ENCODE assay signal across 16 cellular contexts in the genomic region with DNA sequence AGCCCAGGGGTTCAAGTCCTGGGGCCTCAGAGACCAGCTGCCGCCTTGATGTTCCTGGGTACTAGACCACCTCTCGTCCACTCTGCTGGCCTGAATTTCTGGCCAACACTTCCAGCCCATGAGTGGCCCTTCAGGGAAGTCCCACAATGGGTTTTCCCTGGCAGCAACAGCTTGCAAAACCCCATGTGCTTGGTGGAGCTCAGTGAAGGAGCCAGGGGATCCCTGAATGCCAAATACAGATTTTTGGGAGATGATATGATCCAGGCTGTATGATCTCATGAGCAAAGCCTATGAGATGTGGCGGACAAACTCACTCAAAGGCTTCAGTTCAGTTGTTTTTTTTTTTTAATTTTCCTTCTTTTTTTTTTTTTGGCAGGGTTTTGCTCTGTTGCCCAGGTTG.
"Had no signal": no experiment of that assay in that cellular context is flagged by ENCODE, and none has a peak within 500 bp of the region (broad histone marks: within the 10 kb centered on the region; RNA-seq: fewer than 3 reads in every experiment).

No MANE protein-coding gene starts in this region.

- H3K27ac ChIP-seq: gastroesophageal sphincter, lower lobe of right lung, stomach had no signal

- H3K4me3 ChIP-seq: ascending aorta, gastroesophageal sphincter, lower lobe of right lung, pancreas, stomach, thoracic aorta had no signal

- ATAC-seq: effector memory CD8-positive, alpha-beta T cell; gastroesophageal sphincter; left cardiac atrium; pancreas; sciatic nerve had no signal

- H3K9me3 ChIP-seq: ascending aorta, gastroesophageal sphincter, lower lobe of right lung, pancreas, stomach, thoracic aorta had no signal

- DNase-seq: activated CD4-positive, alpha-beta T cell treated with anti-CD3 and anti-CD28 coated beads, Interleukin-2, amount 50 U/mL, for 48 hours; activated CD4-positive, CD25-positive, alpha-beta regulatory T cell treated with anti-CD3 and anti-CD28 coated beads, Interleukin-2, amount 50 U/mL, for 72 hours; activated gamma-delta T cell; activated T-cell treated with anti-CD3 and anti-CD28 coated beads, Interleukin-2, amount 50 U/mL, for 1 hour; dermis blood vessel endothelial cell; effector memory CD8-positive, alpha-beta T cell; left cardiac atrium; lower lobe of right lung; midbrain; pancreas; stomach; T1000 had no signal

- H3K27me3 Mint-ChIP-seq: effector memory CD8-positive, alpha-beta T cell had no signal

- H3K36me3 ChIP-seq: ascending aorta, gastroesophageal sphincter, pancreas, thoracic aorta had no signal

- H3K4me3 Mint-ChIP-seq: effector memory CD8-positive, alpha-beta T cell had no signal

- H3K9me3 Mint-ChIP-seq: effector memory CD8-positive, alpha-beta T cell had no signal

- H3K27me3 ChIP-seq: ascending aorta, gastroesophageal sphincter, pancreas, stomach had no signal
